Comparison of ENCODE assay signal across 23 cellular contexts in the genomic region with DNA sequence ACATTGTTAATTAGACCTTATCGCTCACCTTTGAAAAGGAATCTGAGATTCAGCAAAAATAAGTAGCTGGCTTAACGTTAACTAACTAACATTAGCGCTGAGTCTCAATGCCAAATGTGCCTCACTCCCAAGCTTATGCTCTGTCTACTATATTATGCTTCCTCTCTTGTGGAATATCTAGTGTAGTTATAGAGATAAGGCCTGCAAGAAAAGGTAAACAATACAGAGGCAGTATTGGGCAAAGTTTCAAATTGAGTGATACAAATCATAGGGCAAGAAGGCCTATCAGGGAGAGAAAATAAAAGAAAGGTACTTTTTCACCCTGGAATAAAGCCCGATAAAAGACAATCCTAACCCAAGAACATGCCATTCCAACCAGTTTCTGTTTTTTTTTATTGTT.
"Had no signal": no experiment of that assay in that cellular context is flagged by ENCODE, and none has a peak within 500 bp of the region (broad histone marks: within the 10 kb centered on the region; RNA-seq: fewer than 3 reads in every experiment).

No MANE protein-coding gene starts in this region.

- H3K4me1 ChIP-seq: ascending aorta had no signal

- H3K4me3 ChIP-seq: ascending aorta had no signal

- H3K27me3 ChIP-seq: ascending aorta had no signal

- FAIRE-seq: TTC549 had no signal

- H3K36me3 ChIP-seq: ascending aorta had no signal

- DNase-seq: activated B cell treated with CpG ODN at 0.5 μM for 24 hours; activated CD4-positive, alpha-beta memory T cell treated with anti-CD3 and anti-CD28 coated beads for 36 hours; activated CD4-positive, alpha-beta T cell treated with anti-CD3 and anti-CD28 coated beads for 1 hour; activated CD4-positive, alpha-beta T cell treated with anti-CD3 and anti-CD28 coated beads, Interleukin-2, amount 10 ng/mL, durations not matched to agents 24 days and 14 days; activated CD8-positive, alpha-beta memory T cell treated with anti-CD3 and anti-CD28 coated beads for 24 hours; activated effector memory CD4-positive, alpha-beta T cell treated with anti-CD3 and anti-CD28 coated beads, Interleukin-2, amount 50 U/mL, for 16 hours; activated naive CD4-positive, alpha-beta T cell treated with Interleukin-2 at 50 U/mL for 16 hours; activated naive CD8-positive, alpha-beta T cell treated with anti-CD3 and anti-CD28 coated beads, Interleukin-2, amount 50 U/mL, for 24 hours; activated T-cell treated with anti-CD3 and anti-CD28 coated beads, Interleukin-2, amount 50 U/mL, for 4 hours; amniotic stem cell; Karpas-422; NCI-H1105 treated with DMSO at 0.1 percent for 48 hours; NCI-H1436 treated with DMSO at 0.1 percent for 48 hours; NCI-H187; NCI-H2081; NCI-H510A treated with DMSO at 0.1 percent for 48 hours; NCI-H69; SIG-M5; T-helper 17 cell; T-helper 9 cell had no signal

- H3K27ac ChIP-seq: ascending aorta had no signal

- ATAC-seq: activated naive CD4-positive, alpha-beta T cell treated with anti-CD3 and anti-CD28 coated beads, Interleukin-2, amount 50 U/mL, for 72 hours; activated naive CD8-positive, alpha-beta T cell treated with anti-CD3 and anti-CD28 coated beads, Interleukin-2, amount 50 U/mL, for 24 hours; activated T-cell treated with anti-CD3 and anti-CD28 coated beads, Interleukin-2, amount 50 U/mL, for 4 hours; T-helper 17 cell had no signal

- H3K9me3 ChIP-seq: ascending aorta had no signal
